Comparison of ENCODE assay signal across 24 cellular contexts in the genomic region with DNA sequence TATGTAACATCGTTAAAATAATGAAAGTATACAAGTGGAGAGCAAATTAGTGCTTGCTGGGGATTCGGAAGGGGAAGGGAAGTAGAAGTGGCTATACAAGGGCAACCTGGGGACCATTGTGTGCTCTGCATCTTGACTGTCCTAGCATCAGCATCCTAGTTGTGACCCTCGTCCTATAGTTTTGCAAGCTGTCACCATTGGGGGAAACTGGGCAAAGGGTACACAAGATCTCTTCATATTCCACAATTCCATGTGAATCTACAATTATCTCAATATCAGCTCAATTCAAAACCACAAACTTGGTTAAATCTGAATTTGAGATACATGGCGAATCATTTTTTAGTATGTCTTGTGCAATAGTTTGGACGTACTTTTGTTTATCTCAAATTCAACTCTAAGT. TPM values are rescaled to one million over a fixed set of nuclear protein-coding genes. Genes with fewer than 3 reads are reported as not detected.
"Had no signal": no experiment of that assay in that cellular context is flagged by ENCODE, and none has a peak within 500 bp of the region (broad histone marks: within the 10 kb centered on the region; RNA-seq: fewer than 3 reads in every experiment).

No MANE protein-coding gene starts in this region.

- H3K36me3 ChIP-seq: adrenal gland, breast epithelium, SJSA1 had no signal

- H3K9me3 ChIP-seq: adrenal gland, body of pancreas, breast epithelium, SJSA1, SK-N-SH had no signal

- H3K4me1 ChIP-seq: adrenal gland, body of pancreas, breast epithelium, SJSA1 had no signal

- FAIRE-seq: astrocyte, TTC549 had no signal

- H3K27me3 ChIP-seq: body of pancreas had no signal

- H3K4me2 ChIP-seq: SK-N-SH had no signal

- H3K9ac ChIP-seq: SK-N-SH had no signal

- H3K4me3 ChIP-seq: adrenal gland, body of pancreas, breast epithelium, SJSA1 had no signal

- H3K27ac ChIP-seq: adrenal gland, body of pancreas, breast epithelium, SJSA1 had no signal

- DNase-seq: activated CD4-positive, alpha-beta T cell treated with anti-CD3 and anti-CD28 coated beads, Interleukin-2, amount 10 ng/mL, durations not matched to agents 24 days and 14 days; activated CD4-positive, alpha-beta T cell treated with anti-CD3 and anti-CD28 coated beads, Interleukin-2, amount 50 U/mL, for 4 hours; activated CD8-positive, alpha-beta T cell treated with anti-CD3 and anti-CD28 coated beads for 36 hours; activated gamma-delta T cell; activated naive CD4-positive, alpha-beta T cell treated with anti-CD3 and anti-CD28 coated beads for 36 hours; activated T-cell treated with anti-CD3 and anti-CD28 coated beads, Interleukin-2, amount 50 U/mL, for 24 hours; adrenal gland; body of pancreas; Karpas-422; NCI-H1048; NCI-H1105 treated with DMSO at 0.1 percent for 48 hours; NCI-H1436; NCI-H1930; NCI-H2081 treated with DMSO at 0.1 percent for 48 hours; NCI-H345; NCI-H524 treated with DMSO at 0.1 percent for 48 hours; NCI-H748 treated with DMSO at 0.1 percent for 48 hours; NK-92 treated with Interleukin-12 subunit alpha and Interleukin-12 subunit beta, amount 100 ng/mL, for 24 hours; SHP77 treated with DMSO at 0.1 percent for 48 hours; SK-N-SH had no signal

RNA-seq across cellular contexts. Expression of a gene that starts 30.9 kb away (rescaled TPM):
- polyA plus RNA-seq: adrenal gland, SK-N-SH had no signal
